11 cellular contexts compared by ENCODE assay signal in genomic region chr2:79936715-79937114, GRCh38.
DNase-seq lines count a peak whose midpoint lies in the region; ATAC-seq and TF ChIP-seq lines count a peak whose summit lies in the region.
"Had no signal": no experiment of that assay in that cellular context is flagged by ENCODE, and none has a peak within 500 bp of the region (broad histone marks: within the 10 kb centered on the region; RNA-seq: fewer than 3 reads in every experiment).

No MANE protein-coding gene starts in this region.

- no peak overlapping the region for H2AFZ ChIP-seq in GM23338
- H2AFZ ChIP-seq in OCI-LY3 (ENCODE audit: low read depth, low read length) = no peak overlapping the region
- no peak overlapping the region for H2AFZ ChIP-seq in neural progenitor cell (replicated peaks)

- H3K4me3 ChIP-seq in GM23338 = no peak overlapping the region
- H3K4me3 ChIP-seq in OCI-LY3 (ENCODE audit: low read length) = no peak overlapping the region
- no peak overlapping the region for H3K4me3 ChIP-seq in neural progenitor cell
- H3K4me3 ChIP-seq in psoas muscle = no peak overlapping the region

- intact Hi-C loops in psoas muscle (cut with DNase I) = no loop called here

- no peaks in the 10 kb centered on the region for H3K9me2 ChIP-seq in GM23338 (ENCODE audit: insufficient read depth)

- H3K9me3 ChIP-seq in OCI-LY3 (ENCODE audit: insufficient read depth, low read length) = no peaks in the 10 kb centered on the region
- no peaks in the 10 kb centered on the region for H3K9me3 ChIP-seq in neural progenitor cell (ENCODE audit: low read depth)
- H3K9me3 ChIP-seq in psoas muscle = no peaks in the 10 kb centered on the region

- H3K4me2 ChIP-seq in GM23338 (no peak overlapping the region), OCI-LY3 (ENCODE audit: low read length) (peak overlapping the region; percentile 57), neural progenitor cell (no peak overlapping the region)

- H3K27ac Mint-ChIP-seq in GM23338 = peak overlapping the region; percentile 91; the same call in 1 of the 2 replicates
- no peak overlapping the region for H3K27ac Mint-ChIP-seq in neural progenitor cell
- H3K27ac Mint-ChIP-seq: B cell; CD4-positive, alpha-beta T cell had no signal

- no peak overlapping the region for H3K27ac ChIP-seq in GM23338 (ENCODE audit: low read depth)
- no peak overlapping the region for H3K27ac ChIP-seq in OCI-LY3 (ENCODE audit: low read length)
- no peak overlapping the region for H3K27ac ChIP-seq in neural progenitor cell
- H3K27ac ChIP-seq in psoas muscle = no peak overlapping the region

- H3K4me1 ChIP-seq in GM23338 (ENCODE audit: insufficient read depth) (no peaks in the 10 kb centered on the region), OCI-LY3 (ENCODE audit: low read length) (peaks cover 8% of the 10 kb centered on the region; the same call in 1 of the 2 replicates), neural progenitor cell (no peaks in the 10 kb centered on the region), psoas muscle (no peaks in the 10 kb centered on the region)

- H3K36me3 ChIP-seq in GM23338 (ENCODE audit: insufficient read depth) (no peaks in the 10 kb centered on the region), OCI-LY3 (replicated peaks; ENCODE audit: low read depth, low read length) (no peaks in the 10 kb centered on the region), neural progenitor cell (no peaks in the 10 kb centered on the region), psoas muscle (ENCODE audit: insufficient read depth in 1 of 2, low read depth in 1 of 2) (no peaks in the 10 kb centered on the region)

- H4K20me1 ChIP-seq in GM23338 (replicated peaks; ENCODE audit: insufficient read depth) (no peaks in the 10 kb centered on the region), OCI-LY3 (ENCODE audit: insufficient read depth, low read length) (no peaks in the 10 kb centered on the region), neural progenitor cell (ENCODE audit: low read depth) (no peaks in the 10 kb centered on the region)

- H3F3A ChIP-seq in GM23338 (replicated peaks; ENCODE audit: low read depth) (no peaks in the 10 kb centered on the region), neural progenitor cell (ENCODE audit: low read depth) (no peaks in the 10 kb centered on the region)

- H3K36me3 Mint-ChIP-seq in GM23338 (ENCODE audit: low read depth) = no peaks in the 10 kb centered on the region
- no peaks in the 10 kb centered on the region for H3K36me3 Mint-ChIP-seq in neural progenitor cell

- TF ChIP-seq CTCF in GM23338 (conservative IDR thresholded peaks at IDR 0.05; ENCODE audit: low read depth in 2 of 2) (no peak), OCI-LY3 (IDR thresholded peaks at IDR 0.05; ENCODE audit: low read depth, low read length) (no peak), neural progenitor cell (IDR thresholded peaks at IDR 0.05) (no peak), psoas muscle (IDR thresholded peaks at IDR 0.05) (no peak)

- no peaks in the 10 kb centered on the region for H3K9me3 Mint-ChIP-seq in GM23338
- H3K9me3 Mint-ChIP-seq in neural progenitor cell = no peaks in the 10 kb centered on the region
- H3K9me3 Mint-ChIP-seq: CD4-positive, alpha-beta T cell had no signal

- no peaks in the 10 kb centered on the region for H3K27me3 ChIP-seq in GM23338 (ENCODE audit: insufficient read depth)
- peaks cover 10% of the 10 kb centered on the region; the same call in 1 of the 2 replicates for H3K27me3 ChIP-seq in OCI-LY3 (ENCODE audit: low read depth, low read length)
- H3K27me3 ChIP-seq in neural progenitor cell = no peaks in the 10 kb centered on the region
- H3K27me3 ChIP-seq in psoas muscle (ENCODE audit: insufficient read depth in 3 of 3, low read length in 2 of 3) = no peaks in the 10 kb centered on the region

- DNase-seq in GM23338 (ENCODE audit: low spot score) (no peak), neural progenitor cell (ENCODE audit: low spot score) (no peak), psoas muscle (no peak)
- DNase-seq: CD4-positive, alpha-beta T cell; DMS79; KG1 had no signal

- H3K27me3 Mint-ChIP-seq in GM23338 (ENCODE audit: insufficient read depth, low read depth, poor library complexity) = peaks cover 5% of the 10 kb centered on the region
- H3K27me3 Mint-ChIP-seq in neural progenitor cell (ENCODE audit: insufficient read depth, low read depth) = no peaks in the 10 kb centered on the region
- H3K27me3 Mint-ChIP-seq: B cell had no signal

- ATAC-seq in GM18868 (IDR thresholded peaks at IDR 0.05; ENCODE audit: unreplicated experiment) (peak; percentile 77), GM23338 (no peak), GM19324 (IDR thresholded peaks at IDR 0.05; ENCODE audit: low FRiP score, unreplicated experiment) (no peak), psoas muscle (no peak), GM18873 (IDR thresholded peaks at IDR 0.05; ENCODE audit: low FRiP score, unreplicated experiment) (no peak)

- WGBS in psoas muscle, 3 donors = 90 to 93% (median 92%) methylated on average over 3 of the region's 3 CpGs

- no peaks in the 10 kb centered on the region for H3K79me2 ChIP-seq in GM23338 (replicated peaks; ENCODE audit: insufficient read depth)
- no peaks in the 10 kb centered on the region for H3K79me2 ChIP-seq in OCI-LY3 (ENCODE audit: low read length)
- no peaks in the 10 kb centered on the region for H3K79me2 ChIP-seq in neural progenitor cell (ENCODE audit: low read depth)

- H3K4me1 Mint-ChIP-seq in GM23338 (peaks cover 13% of the 10 kb centered on the region), neural progenitor cell (peaks cover 11% of the 10 kb centered on the region)
- H3K4me1 Mint-ChIP-seq: B cell had no signal

- H3K9ac ChIP-seq in OCI-LY3 (ENCODE audit: low read length) (no peak overlapping the region), neural progenitor cell (no peak overlapping the region)

- H3K4me3 Mint-ChIP-seq in GM23338 (no peak overlapping the region), neural progenitor cell (peak overlapping the region; percentile 44)
- H3K4me3 Mint-ChIP-seq: B cell; CD4-positive, alpha-beta T cell had no signal

TF ChIP-seq in GM23338, 12 proteins besides CTCF, POLR2A, EP300 and RAD21 (continues in another document):
- TF ChIP-seq ZNF114 (CRISPR knock-in tag; IDR thresholded peaks at IDR 0.05) (no peak), JUNB (IDR thresholded peaks at IDR 0.05; ENCODE audit: unreplicated experiment) (no peak), EZH2phosphoT487 (IDR thresholded peaks at IDR 0.05; ENCODE audit: unreplicated experiment) (no peak), POLR2AphosphoS5 (IDR thresholded peaks at IDR 0.05; ENCODE audit: low read depth) (no peak), ZNF331 (CRISPR knock-in tag; IDR thresholded peaks at IDR 0.05; ENCODE audit: low read depth) (no peak), EZH2 (IDR thresholded peaks at IDR 0.05; ENCODE audit: low read depth, unreplicated experiment) (no peak), NANOG (IDR thresholded peaks at IDR 0.05; ENCODE audit: borderline replicate concordance) (no peak), CREB1 (CRISPR knock-in tag; IDR thresholded peaks at IDR 0.05; ENCODE audit: low read depth) (no peak)
